ENCODE assay signal across 9 cellular contexts in genomic region chr2:236871500-236872001, GRCh38.
DNase-seq lines count a peak whose midpoint lies in the region; ATAC-seq and TF ChIP-seq lines count a peak whose summit lies in the region.
"Had no signal": no experiment of that assay in that cellular context is flagged by ENCODE, and none has a peak within 500 bp of the region (broad histone marks: within the 10 kb centered on the region; RNA-seq: fewer than 3 reads in every experiment).

No MANE protein-coding gene starts in this region.

- no peak overlapping the region for H3K27ac Mint-ChIP-seq in activated T-cell treated with anti-CD3 and anti-CD28 coated beads, Interleukin-2, amount 50 U/mL, for 72 hours
- H3K27ac Mint-ChIP-seq: activated B cell treated with CpG ODN at 0.5 μM for 24 hours had no signal

- H3K27me3 Mint-ChIP-seq in activated T-cell treated with anti-CD3 and anti-CD28 coated beads, Interleukin-2, amount 50 U/mL, for 72 hours (ENCODE audit: low read depth), result peaks cover 33% of the 10 kb centered on the region
- H3K27me3 Mint-ChIP-seq: activated B cell treated with CpG ODN at 0.5 μM for 24 hours had no signal

- H3K9me3 ChIP-seq in adrenal gland (replicated peaks in 1 of 3) (no peaks in the 10 kb centered on the region), hepatocyte (ENCODE audit: low read depth) (no peaks in the 10 kb centered on the region)

- no peaks in the 10 kb centered on the region for H3K36me3 ChIP-seq in adrenal gland (replicated peaks in 1 of 2)
- no peaks in the 10 kb centered on the region for H3K36me3 ChIP-seq in hepatocyte (replicated peaks; ENCODE audit: insufficient read depth, low read depth)

- H3K4me2 ChIP-seq in hepatocyte, result peak overlapping the region; percentile 17

- H3K79me2 ChIP-seq in hepatocyte, result no peaks in the 10 kb centered on the region

- TF ChIP-seq POLR2A in adrenal gland (IDR thresholded peaks at IDR 0.05), result no peak

- no peak overlapping the region for H3K4me3 ChIP-seq in adrenal gland
- H3K4me3 ChIP-seq in hepatocyte, result no peak overlapping the region

- H3K4me1 Mint-ChIP-seq in activated T-cell treated with anti-CD3 and anti-CD28 coated beads, Interleukin-2, amount 50 U/mL, for 72 hours (ENCODE audit: low read depth), result no peaks in the 10 kb centered on the region

- H3K36me3 Mint-ChIP-seq in activated T-cell treated with anti-CD3 and anti-CD28 coated beads, Interleukin-2, amount 50 U/mL, for 72 hours (ENCODE audit: insufficient read depth in 2 of 2), result no peaks in the 10 kb centered on the region

- WGBS in adrenal gland, 4 donors, result 43 to 64% (median 58%) methylated on average over 6 of the region's 6 CpGs
- WGBS in hepatocyte (ENCODE audit: low lambda C conversion rate, missing lambda C conversion rate), result 44% methylated on average over 6 of the region's 6 CpGs

- DNase-seq in Right ventricle myocardium inferior (ENCODE audit: missing footprints), result peak; percentile 72
- DNase-seq in cardiac septum (ENCODE audit: low spot score), result no peak
- DNase-seq in adrenal gland, result peak; percentile 37 to 76 (median 49)
- DNase-seq in hepatocyte (ENCODE audit: low spot score), result peak; percentile 76
- DNase-seq in stimulated activated naive CD8-positive, alpha-beta T cell treated with anti-CD3 and anti-CD28 coated beads, Interleukin-15, Interleukin-2, amounts not matched to agents 100 U/mL and 50 U/mL, for 24 hours, result no peak
- no peak for DNase-seq in activated T-cell treated with anti-CD3 and anti-CD28 coated beads, Interleukin-2, amount 50 U/mL, for 72 hours
- DNase-seq: activated B cell treated with CpG ODN at 0.5 μM for 24 hours had no signal

- intact Hi-C loops in Right ventricle myocardium inferior (cut with DNase I), result no loop called here
- intact Hi-C loops in cardiac septum (cut with DNase I), result loop anchor here (10.0 kb wide), 1 partner anchor 517 kb away; no protein-coding TSS in a partner anchor
- intact Hi-C loops in adrenal gland (cut with DNase I), result no loop called here

- no peaks in the 10 kb centered on the region for H3K9me2 ChIP-seq in hepatocyte (replicated peaks; ENCODE audit: insufficient read depth)

- ATAC-seq in Right ventricle myocardium inferior, result peak; percentile 77
- peak; percentile 32 for ATAC-seq in stimulated activated naive CD8-positive, alpha-beta T cell treated with anti-CD3 and anti-CD28 coated beads, Interleukin-15, Interleukin-2, amounts not matched to agents 100 U/mL and 50 U/mL, for 24 hours
- no peak for ATAC-seq in HG02623 (IDR thresholded peaks at IDR 0.05; ENCODE audit: unreplicated experiment)
- ATAC-seq in activated T-cell treated with anti-CD3 and anti-CD28 coated beads, Interleukin-2, amount 50 U/mL, for 72 hours (replicated peaks in 1 of 2), result no peak
- no peak for ATAC-seq in GM21528 (IDR thresholded peaks at IDR 0.05; ENCODE audit: low FRiP score, unreplicated experiment)

- no peak overlapping the region for H3K4me3 Mint-ChIP-seq in activated T-cell treated with anti-CD3 and anti-CD28 coated beads, Interleukin-2, amount 50 U/mL, for 72 hours
- H3K4me3 Mint-ChIP-seq: activated B cell treated with CpG ODN at 0.5 μM for 24 hours had no signal

- no peaks in the 10 kb centered on the region for H4K20me1 ChIP-seq in hepatocyte (ENCODE audit: insufficient read depth, poor library complexity, severe bottlenecking)

- H3K4me1 ChIP-seq in adrenal gland (replicated peaks in 1 of 2), result peaks cover 0 to 4% of the 10 kb centered on the region in 2 donors
- H3K4me1 ChIP-seq in hepatocyte (ENCODE audit: insufficient read depth), result peaks cover 15% of the 10 kb centered on the region

- TF ChIP-seq CTCF in adrenal gland (IDR thresholded peaks at IDR 0.05), result no peak
- TF ChIP-seq CTCF in hepatocyte (IDR thresholded peaks at IDR 0.05; ENCODE audit: poor library complexity), result no peak

- no peak overlapping the region for H2AFZ ChIP-seq in hepatocyte

- H3K27ac ChIP-seq in adrenal gland (peak overlapping the region in 4 of 5 donors; percentile 26 to 85 (median 32)), hepatocyte (peak overlapping the region; percentile 87)

- no peaks in the 10 kb centered on the region for H3K27me3 ChIP-seq in adrenal gland
- H3K27me3 ChIP-seq in hepatocyte, result no peaks in the 10 kb centered on the region

- no peaks in the 10 kb centered on the region for H3K9me3 Mint-ChIP-seq in activated T-cell treated with anti-CD3 and anti-CD28 coated beads, Interleukin-2, amount 50 U/mL, for 72 hours

Comparison
In these comparisons a context has a peak if more than half of its experiments do, and no peak if none do; other contexts are left out.
1. DNase-seq: peak in Right ventricle myocardium inferior (single experiment), adrenal gland (7 of 7) and hepatocyte (single experiment); none in cardiac septum (single experiment), stimulated activated naive CD8-positive, alpha-beta T cell treated with anti-CD3 and anti-CD28 coated beads, Interleukin-15, Interleukin-2, amounts not matched to agents 100 U/mL and 50 U/mL, for 24 hours (single experiment) and activated T-cell treated with anti-CD3 and anti-CD28 coated beads, Interleukin-2, amount 50 U/mL, for 72 hours (0 of 2).
2. ATAC-seq: peak in Right ventricle myocardium inferior (single experiment) and stimulated activated naive CD8-positive, alpha-beta T cell treated with anti-CD3 and anti-CD28 coated beads, Interleukin-15, Interleukin-2, amounts not matched to agents 100 U/mL and 50 U/mL, for 24 hours (single experiment); none in HG02623 (single experiment), activated T-cell treated with anti-CD3 and anti-CD28 coated beads, Interleukin-2, amount 50 U/mL, for 72 hours (0 of 2) and GM21528 (single experiment).